In the genomic region with DNA sequence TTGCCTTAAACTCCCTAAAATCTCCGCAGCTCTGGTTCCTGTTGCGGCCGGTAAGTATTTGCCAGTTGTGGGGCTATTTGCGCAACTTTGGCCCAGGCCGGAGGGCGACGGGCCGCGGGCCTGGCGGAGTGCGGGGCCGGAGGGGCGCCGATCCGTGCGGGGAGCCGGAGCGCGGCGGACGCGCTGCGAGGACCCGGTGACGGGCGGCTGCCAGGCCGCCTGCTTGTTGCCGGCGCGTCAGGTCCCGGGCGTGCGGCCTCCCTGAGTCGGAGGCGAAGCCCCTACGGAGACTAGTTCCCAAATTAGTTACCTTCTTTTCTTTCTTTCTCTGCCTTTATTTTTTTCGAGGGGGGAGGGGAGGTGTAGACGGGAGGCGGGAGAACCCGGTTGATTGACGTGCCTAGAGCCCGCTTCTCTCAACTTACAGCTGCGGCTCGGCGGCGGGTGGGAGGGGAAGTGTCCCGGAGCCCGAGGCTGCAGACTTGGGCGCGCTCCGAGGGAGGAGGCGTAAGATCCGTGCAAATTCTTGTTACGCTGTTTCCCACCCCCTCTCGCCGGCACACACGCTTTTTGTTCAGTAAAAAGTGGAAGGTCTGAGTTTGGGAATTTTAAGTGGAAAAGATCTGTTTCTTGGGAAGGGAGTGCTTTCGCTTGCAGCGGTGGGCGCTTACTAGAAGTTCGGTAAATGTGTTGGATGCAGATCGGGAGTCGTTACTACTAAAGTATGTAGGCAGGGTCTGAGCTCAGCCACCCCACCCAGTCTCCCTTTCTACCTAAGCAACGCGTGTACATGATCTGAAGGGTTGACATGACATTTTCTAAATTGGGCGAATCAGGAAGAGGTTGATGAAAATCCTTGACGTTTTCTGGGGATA, we compare ENCODE assay signal across 8 cellular contexts. TPM values are rescaled to one million over a fixed set of nuclear protein-coding genes. Genes with fewer than 3 reads are reported as not detected.
DNase-seq lines count a peak whose midpoint lies in the region; ATAC-seq and TF ChIP-seq lines count a peak whose summit lies in the region.

No MANE protein-coding gene starts in this region.

- peak; percentile 84 for DNase-seq in NCI-H1694 (lab: John Stamatoyannopoulos, UW)
- peak; percentile 59 to 95 (median 79) for DNase-seq in T-helper 2 cell
- DNase-seq in right cardiac atrium: peak; percentile 91 to 97 (median 96)
- DNase-seq in prostate gland (ENCODE audit: low spot score): peak; percentile 91
- DNase-seq in upper lobe of right lung: peak; percentile 94

- TF ChIP-seq POLR2A in prostate gland (IDR thresholded peaks at IDR 0.05): peak; percentile 61

- ATAC-seq in HG02642 (IDR thresholded peaks at IDR 0.05; ENCODE audit: poor library complexity, unreplicated experiment): peak; percentile 29
- peak; percentile 58 to 65 for ATAC-seq in right cardiac atrium
- ATAC-seq in upper lobe of right lung: peak; percentile 68

- H3K27ac ChIP-seq in angular gyrus (ENCODE audit: low read depth, low read length) (peak overlapping the region; percentile 95), right cardiac atrium (ENCODE audit: low read length) (peak overlapping the region; percentile 98), prostate gland (peak overlapping the region; percentile 98 to 99), upper lobe of right lung (peak overlapping the region; percentile 98)

- TF ChIP-seq CTCF in prostate gland (IDR thresholded peaks at IDR 0.05): peak in 2 of 4 experiments; percentile 2 to 5
- no peak for TF ChIP-seq CTCF in upper lobe of right lung (IDR thresholded peaks at IDR 0.05)

- H3K4me3 ChIP-seq in right cardiac atrium (ENCODE audit: low read length): peak overlapping the region; percentile 65
- peak overlapping the region; percentile 87 to 92 for H3K4me3 ChIP-seq in prostate gland
- H3K4me3 ChIP-seq in upper lobe of right lung: peak overlapping the region; percentile 90

- intact Hi-C loops in right cardiac atrium (cut with DNase I) (loop anchor here in 1 of 4 donors (10.0 kb wide), 1 partner anchor 160 kb away; no protein-coding TSS in a partner anchor), prostate gland (cut with DNase I) (no loop called here), upper lobe of right lung (cut with DNase I) (no loop called here)

- H3K9me3 ChIP-seq in ES-I3 (ENCODE audit: control insufficient read depth, insufficient read depth, low read length) (no peaks in the 10 kb centered on the region), right cardiac atrium (ENCODE audit: control insufficient read depth, low read length) (no peaks in the 10 kb centered on the region), prostate gland (no peaks in the 10 kb centered on the region), upper lobe of right lung (no peaks in the 10 kb centered on the region)

- H3K9ac ChIP-seq in ES-I3 (ENCODE audit: low read depth, low read length): peak overlapping the region; percentile 68

- H3K27me3 ChIP-seq in right cardiac atrium (ENCODE audit: control insufficient read depth, insufficient read depth) (no peaks in the 10 kb centered on the region), prostate gland (replicated peaks; ENCODE audit: insufficient read depth) (no peaks in the 10 kb centered on the region), upper lobe of right lung (no peaks in the 10 kb centered on the region)

- H3K36me3 ChIP-seq in ES-I3 (ENCODE audit: insufficient read depth, low read length) (no peaks in the 10 kb centered on the region), prostate gland (no peaks in the 10 kb centered on the region), upper lobe of right lung (no peaks in the 10 kb centered on the region)

- under 1% methylated on average over 67 of the region's 67 CpGs for WGBS in right cardiac atrium
- WGBS in prostate gland: under 1% methylated on average over 52 of the region's 67 CpGs

- H3K4me1 ChIP-seq in ES-I3 (ENCODE audit: insufficient read depth, low read length) (peaks cover 21% of the 10 kb centered on the region), right cardiac atrium (ENCODE audit: control insufficient read depth, insufficient read depth, low read length) (peaks cover 11% of the 10 kb centered on the region), prostate gland (replicated peaks) (peaks cover 6% of the 10 kb centered on the region), upper lobe of right lung (peaks cover 48% of the 10 kb centered on the region)

RNA-seq across cellular contexts. Expression of gene ZBTB1, which starts 0.6 kb away (rescaled TPM):
- total RNA-seq in right cardiac atrium (10 to 100 TPM; 24.0 to 27.6 (median 24.8) TPM), prostate gland (10 to 100 TPM; 56.5 to 74.3 TPM), upper lobe of right lung (47.9 TPM)
- polyA plus RNA-seq in right cardiac atrium: 10.3 TPM

RNA-seq across cellular contexts. Expression of gene ZBTB25, which starts 1.5 kb away (rescaled TPM):
- 10 to 100 TPM; 14.1 to 18.4 (median 16.4) TPM for total RNA-seq in right cardiac atrium
- 8.0 TPM for polyA plus RNA-seq in right cardiac atrium
- 10 to 100 TPM; 10.2 to 20.2 TPM for total RNA-seq in prostate gland
- total RNA-seq in upper lobe of right lung: 13.1 TPM

RNA-seq across cellular contexts. Expression of gene HSPA2, which starts 35.4 kb away (rescaled TPM):
- 100 to 1,000 TPM in 1 of 4 donors, 10 to 100 TPM in 3; 41.6 to 113 (median 56.9) TPM for total RNA-seq in right cardiac atrium
- polyA plus RNA-seq in right cardiac atrium: 45.9 TPM
- 10 to 100 TPM; 35.9 to 59.9 TPM for total RNA-seq in prostate gland
- 13.5 TPM for total RNA-seq in upper lobe of right lung

RNA-seq across cellular contexts. Expression of gene AKAP5, which starts 39.8 kb away (rescaled TPM):
- total RNA-seq in right cardiac atrium (under 1 TPM; 0.20 to 0.24 (median 0.23) TPM), prostate gland (under 1 TPM; 0.51 to 0.82 TPM), upper lobe of right lung (3.6 TPM)
- polyA plus RNA-seq in right cardiac atrium: 0.09 TPM

RNA-seq across cellular contexts. Expression of gene PPP1R36, which starts 44.6 kb away (rescaled TPM):
- total RNA-seq in right cardiac atrium (1 to 10 TPM in 1 of 4 donors, under 1 TPM in 3; 0.44 to 1.3 (median 0.58) TPM), prostate gland (1 to 10 TPM; 2.0 to 8.6 TPM), upper lobe of right lung (0.46 TPM)
- 0.72 TPM for polyA plus RNA-seq in right cardiac atrium

Comparison
In these comparisons a context has a peak if more than half of its experiments do, and no peak if none do; other contexts are left out.
1. Peak in every context shown above with its lines: DNase-seq, ATAC-seq, H3K4me3 ChIP-seq and H3K27ac ChIP-seq.